In genomic region chr10:118332247-118332646, GRCh38 we compare ENCODE assay signal across 10 cellular contexts. TPM values are rescaled to one million over a fixed set of nuclear protein-coding genes. Genes with fewer than 3 reads are reported as not detected.
A peak's percentile ranks its signal among the peaks of the same experiment; 100 is the strongest.
DNase-seq lines count a peak whose midpoint lies in the region; ATAC-seq, FAIRE-seq and TF ChIP-seq lines count a peak whose summit lies in the region.
"Had no signal": no experiment of that assay in that cellular context is flagged by ENCODE, and none has a peak within 500 bp of the region (broad histone marks: within the 10 kb centered on the region; RNA-seq: fewer than 3 reads in every experiment).

No MANE protein-coding gene starts in this region.

- H3K27me3 ChIP-seq in GM12878 (replicated peaks in 1 of 2; ENCODE audit: control insufficient read depth in 2 of 2, insufficient read depth in 2 of 2, low read length in 1 of 2) = no peaks in the 10 kb centered on the region
- H3K27me3 ChIP-seq in left lung = no peaks in the 10 kb centered on the region

- no peaks in the 10 kb centered on the region for H3K9me3 Mint-ChIP-seq in activated CD4-positive, alpha-beta T cell treated with anti-CD3 and anti-CD28 coated beads, Interleukin-2, amount 10 ng/mL, durations not matched to agents 24 days and 14 days
- H3K9me3 Mint-ChIP-seq: IgD-negative memory B cell had no signal

- FAIRE-seq in GM12878 (lab: Jason Lieb, UNC) = no peak

- ATAC-seq in GM18520 (IDR thresholded peaks at IDR 0.05; ENCODE audit: unreplicated experiment) = peak; percentile 60
- ATAC-seq in GM21447 (IDR thresholded peaks at IDR 0.05; ENCODE audit: unreplicated experiment) = peak; percentile 86
- peak; percentile 77 for ATAC-seq in HG03354 (IDR thresholded peaks at IDR 0.05; ENCODE audit: poor library complexity, severe bottlenecking, unreplicated experiment)
- ATAC-seq in GM12878 = peak; percentile 91
- no peak for ATAC-seq in left lung

- 0% methylated on average over 1 of the region's 1 CpG for WGBS in GM12878 (ENCODE audit: insufficient coverage, insufficient replicate concordance, low lambda C conversion rate, missing lambda C conversion rate)

- peaks cover 11% of the 10 kb centered on the region for H3K4me1 Mint-ChIP-seq in activated CD4-positive, alpha-beta T cell treated with anti-CD3 and anti-CD28 coated beads, Interleukin-2, amount 10 ng/mL, durations not matched to agents 24 days and 14 days

- H3K27ac ChIP-seq in GM12878 (ENCODE audit: control insufficient read depth, insufficient read depth) (no peak overlapping the region), left lung (no peak overlapping the region)

- no peak overlapping the region for H3K9ac ChIP-seq in GM12878 (ENCODE audit: control insufficient read depth, insufficient read depth, low read length)

- no peaks in the 10 kb centered on the region for H4K20me1 ChIP-seq in GM12878 (ENCODE audit: control insufficient read depth, insufficient read depth)

- intact Hi-C loops in GM12878 (cut with micrococcal nuclease; ENCODE audit: unreplicated experiment) (no loop called here), left lung (cut with DNase I) (no loop called here)
- intact Hi-C loops in activated CD4-positive, alpha-beta T cell treated with anti-CD3 and anti-CD28 coated beads, Interleukin-2, amount 10 ng/mL, durations not matched to agents 24 days and 14 days (cut with micrococcal nuclease) = no loop called here

- H3K4me2 ChIP-seq in GM12878 (ENCODE audit: control insufficient read depth, insufficient read depth) = no peak overlapping the region

- POLR2A ChIA-PET in GM12878 (lab: Charles Lee) = interaction anchor here (0.6 to 1.2 kb wide), 2 partner anchors 22 to 842 kb away, joined by 4 to 5 read pairs; no protein-coding TSS in a partner anchor

- H3K4me1 ChIP-seq in GM12878 (ENCODE audit: control insufficient read depth, insufficient read depth, low read length) = no peaks in the 10 kb centered on the region
- peaks cover 0 to 16% of the 10 kb centered on the region in 2 donors for H3K4me1 ChIP-seq in left lung

- H3K36me3 Mint-ChIP-seq in activated CD4-positive, alpha-beta T cell treated with anti-CD3 and anti-CD28 coated beads, Interleukin-2, amount 10 ng/mL, durations not matched to agents 24 days and 14 days (ENCODE audit: low read depth) = peaks cover 47% of the 10 kb centered on the region

- TF ChIP-seq EP300 in GM12878 (IDR thresholded peaks at IDR 0.05; ENCODE audit: borderline replicate concordance in 1 of 2, control insufficient read depth in 1 of 2, low read depth in 2 of 2, low read length in 2 of 2) = no peak

- TF ChIP-seq RAD21 in GM12878 (IDR thresholded peaks at IDR 0.05; ENCODE audit: insufficient read depth, low read depth, low read length) = no peak

- RAD21 ChIA-PET in GM12878 (lab: Charles Lee; ENCODE audit: unreplicated experiment) = no interaction called here

- H3K4me3 ChIP-seq in GM12878 (no peak overlapping the region), left lung (no peak overlapping the region)

- TF ChIP-seq CTCF in GM12878 (IDR thresholded peaks at IDR 0.05 in 2 of 3, conservative IDR thresholded peaks at IDR 0.05 in 1 of 3; ENCODE audit: control insufficient read depth in 2 of 3, extremely low read depth in 1 of 3, insufficient read depth in 1 of 3, low read depth in 3 of 3, low read length in 3 of 3) = no peak
- no peak for TF ChIP-seq CTCF in left lung (IDR thresholded peaks at IDR 0.05)

- H3K79me2 ChIP-seq in GM12878 (ENCODE audit: control insufficient read depth, insufficient read depth, low read length) = no peaks in the 10 kb centered on the region

- no peak overlapping the region for H2AFZ ChIP-seq in GM12878 (ENCODE audit: control insufficient read depth, low read depth, low read length)

- no TSS peak for BruUV-seq in GM12878 (replicated peaks; lab: Mats Ljungman, UMichigan)

- H3K4me3 Mint-ChIP-seq in activated CD4-positive, alpha-beta T cell treated with anti-CD3 and anti-CD28 coated beads, Interleukin-2, amount 10 ng/mL, durations not matched to agents 24 days and 14 days = no peak overlapping the region
- H3K4me3 Mint-ChIP-seq: IgD-negative memory B cell had no signal

- H3K36me3 ChIP-seq in GM12878 (ENCODE audit: control insufficient read depth in 2 of 2, insufficient read depth in 2 of 2, low read length in 1 of 2) (peaks cover 4 to 22% of the 10 kb centered on the region in 2 experiments), left lung (peaks cover 3 to 81% of the 10 kb centered on the region in 2 donors)

- DNase-seq in GM12878 (ENCODE audit: low read depth, low spot score) = no peak
- DNase-seq in NCI-H2227 treated with DMSO at 0.1 percent for 48 hours (lab: John Stamatoyannopoulos, UW) = no peak
- DNase-seq in NCI-H510A (lab: John Stamatoyannopoulos, UW) = no peak
- DNase-seq in activated CD4-positive, alpha-beta T cell treated with anti-CD3 and anti-CD28 coated beads, Interleukin-2, amount 10 ng/mL, durations not matched to agents 24 days and 14 days = no peak
- no peak for DNase-seq in left lung
- DNase-seq: effector CD8-positive, alpha-beta T cell had no signal

- CTCF ChIA-PET in GM12878 (lab: Yijun Ruan, JAX) = interaction anchor here (1.3 kb wide), 1 partner anchor 72 kb away, joined by 3 read pairs; no protein-coding TSS in a partner anchor

- no peak for TF ChIP-seq POLR2A in GM12878 (IDR thresholded peaks at IDR 0.05; ENCODE audit: low read depth, low read length)

- H3K27me3 Mint-ChIP-seq in activated CD4-positive, alpha-beta T cell treated with anti-CD3 and anti-CD28 coated beads, Interleukin-2, amount 10 ng/mL, durations not matched to agents 24 days and 14 days = no peaks in the 10 kb centered on the region
- H3K27me3 Mint-ChIP-seq: IgD-negative memory B cell had no signal

- in situ Hi-C loops in GM12878 (cut with MboI) = no loop called here

- no peak overlapping the region for H3K27ac Mint-ChIP-seq in activated CD4-positive, alpha-beta T cell treated with anti-CD3 and anti-CD28 coated beads, Interleukin-2, amount 10 ng/mL, durations not matched to agents 24 days and 14 days

- SMC1A ChIA-PET in GM12878 (lab: Charles Lee; ENCODE audit: uncharacterized antibody, unreplicated experiment) = interaction anchor here (1.4 to 2.2 kb wide), 2 partner anchors 8 to 67 kb away, joined by 3 to 9 read pairs; no protein-coding TSS in a partner anchor

- H3K9me3 ChIP-seq in GM12878 (replicated peaks; ENCODE audit: control insufficient read depth, insufficient read depth, low read length) (no peaks in the 10 kb centered on the region), left lung (no peaks in the 10 kb centered on the region)

TF ChIP-seq in GM12878, 131 proteins besides CTCF, POLR2A, EP300 and RAD21:
- TF ChIP-seq ELK1 (IDR thresholded peaks at IDR 0.05; ENCODE audit: low read depth, low read length) = no peak

RNA-seq across cellular contexts. Expression of gene FAM204A, which starts 9.9 kb away (rescaled TPM):
- total RNA-seq in GM12878 (2013; cell fraction: nucleolus; rRNA removed) = 95.6 and 97.4 TPM in 2 replicates
- total RNA-seq in GM12878 (2014; rRNA removed) (24.5 and 30.8 TPM in 2 replicates), GM12878 (2014; rRNA removed; fragmentation: Illumina TruSeq; extraction: Trizol) (73.8 and 78.0 TPM in 2 replicates), GM12878 (2021) (53.7 and 57.6 TPM in 2 replicates), left lung (10 to 100 TPM; 39.7 to 54.5 TPM)
- 15.3 TPM for polyA plus RNA-seq in GM12878 (2011; ENCODE audit: low read depth)
- polyA plus RNA-seq in GM12878 (2011; rRNA removed) (33.0 and 59.5 TPM in 2 replicates), GM12878 (2014; fragmentation: Illumina TruSeq; extraction: Trizol) (68.1 and 92.0 TPM in 2 replicates), GM12878 (2014; fragmentation: Nextera tagmentation; extraction: Ambion mirVana) (10 to 100 TPM; 87.2 to 96.0 TPM), GM12878 (2014; rRNA removed) (35.5 and 41.0 TPM in 2 replicates), GM12878 (2016; fragmentation: Nextera tagmentation; extraction: Ambion mirVana) (10 to 100 TPM; 67.2 to 75.9 TPM)
- 14.4 and 17.2 TPM in 2 replicates for polyA plus RNA-seq in GM12878 (2011; cell fraction: cytosol; rRNA removed)
- 21.3 and 26.3 TPM in 2 replicates for polyA plus RNA-seq in GM12878 (2011; cell fraction: nucleus; rRNA removed)
- polyA plus RNA-seq in GM12878 (2012) = 40.1 and 43.1 TPM in 2 replicates
- 23.3 and 37.2 TPM in 2 replicates for polyA minus RNA-seq in GM12878 (2011; rRNA and poly(A)+ RNA removed)
- 13.8 and 14.3 TPM in 2 replicates for polyA minus RNA-seq in GM12878 (2011; cell fraction: cytosol; rRNA and poly(A)+ RNA removed)
- 35.4 and 45.3 TPM in 2 replicates for polyA minus RNA-seq in GM12878 (2011; cell fraction: nucleus; rRNA and poly(A)+ RNA removed)
- 57.2 and 60.0 TPM in 2 replicates for total RNA-seq in activated CD4-positive, alpha-beta T cell treated with anti-CD3 and anti-CD28 coated beads, Interleukin-2, amount 10 ng/mL, durations not matched to agents 24 days and 14 days
